In genomic region chr10:129334326-129334725, GRCh38 we compare ENCODE assay signal across 26 cellular contexts.
"Had no signal": no experiment of that assay in that cellular context is flagged by ENCODE, and none has a peak within 500 bp of the region (broad histone marks: within the 10 kb centered on the region; RNA-seq: fewer than 3 reads in every experiment).

No MANE protein-coding gene starts in this region.

- H3K4me3 ChIP-seq: dorsolateral prefrontal cortex, gastroesophageal sphincter, lung, psoas muscle, right lobe of liver, suprapubic skin had no signal

- DNase-seq: central memory CD4-positive, alpha-beta T cell; dorsolateral prefrontal cortex; effector CD4-positive, alpha-beta T cell; foreskin keratinocyte; hypothalamus; immature natural killer cell; islet precursor cell; kidney glomerular epithelial cell; left colon; left ventricle myocardium superior; naive B cell; psoas muscle; right lobe of liver; small intestine; stimulated activated CD4-positive, alpha-beta T cell treated with anti-CD3 and anti-CD28 coated beads, Interleukin-15, amount 100 ng/mL, for 24 hours; stimulated activated CD4-positive, alpha-beta T cell treated with anti-CD3 and anti-CD28 coated beads, Interleukin-2, amount 100 ng/mL, for 48 hours; stimulated activated CD8-positive, alpha-beta memory T cell treated with anti-CD3 and anti-CD28 coated beads, Interleukin-4, amount 100 ng/mL, for 48 hours; stimulated activated naive CD4-positive, alpha-beta T cell; stimulated activated naive CD8-positive, alpha-beta T cell treated with anti-CD3 and anti-CD28 coated beads, Interleukin-15, amount 100 ng/mL, for 72 hours had no signal

- H3K9me3 Mint-ChIP-seq: immature natural killer cell; memory B cell; stimulated activated naive CD8-positive, alpha-beta T cell treated with anti-CD3 and anti-CD28 coated beads, Interleukin-15, amount 100 ng/mL, for 72 hours; type B pancreatic cell had no signal

- H3K27me3 ChIP-seq: foreskin keratinocyte, right lobe of liver, suprapubic skin had no signal

- H3K4me1 ChIP-seq: foreskin keratinocyte, psoas muscle, right lobe of liver, suprapubic skin had no signal

- H3K4me1 Mint-ChIP-seq: immature natural killer cell; memory B cell; stimulated activated naive CD8-positive, alpha-beta T cell treated with anti-CD3 and anti-CD28 coated beads, Interleukin-15, amount 100 ng/mL, for 72 hours had no signal

- H3K36me3 ChIP-seq: gastroesophageal sphincter, right lobe of liver, suprapubic skin had no signal

- H3K9me3 ChIP-seq: gastroesophageal sphincter, psoas muscle, right lobe of liver, suprapubic skin had no signal

- H3K27ac Mint-ChIP-seq: memory B cell, naive B cell, type B pancreatic cell had no signal

- H3K36me3 Mint-ChIP-seq: immature natural killer cell, memory B cell, naive B cell, type B pancreatic cell had no signal

- H3K4me3 Mint-ChIP-seq: immature natural killer cell; memory B cell; naive B cell; stimulated activated naive CD8-positive, alpha-beta T cell treated with anti-CD3 and anti-CD28 coated beads, Interleukin-15, amount 100 ng/mL, for 72 hours; type B pancreatic cell had no signal

- ATAC-seq: esophagus mucosa; foreskin keratinocyte; gastroesophageal sphincter; left colon; left ventricle myocardium superior; psoas muscle; right lobe of liver; stimulated activated naive CD8-positive, alpha-beta T cell treated with anti-CD3 and anti-CD28 coated beads, Interleukin-15, amount 100 ng/mL, for 72 hours had no signal

- H3K27ac ChIP-seq: dorsolateral prefrontal cortex, epithelial cell of prostate, foreskin keratinocyte, gastroesophageal sphincter, psoas muscle, right lobe of liver, suprapubic skin had no signal
